In the genomic region with DNA sequence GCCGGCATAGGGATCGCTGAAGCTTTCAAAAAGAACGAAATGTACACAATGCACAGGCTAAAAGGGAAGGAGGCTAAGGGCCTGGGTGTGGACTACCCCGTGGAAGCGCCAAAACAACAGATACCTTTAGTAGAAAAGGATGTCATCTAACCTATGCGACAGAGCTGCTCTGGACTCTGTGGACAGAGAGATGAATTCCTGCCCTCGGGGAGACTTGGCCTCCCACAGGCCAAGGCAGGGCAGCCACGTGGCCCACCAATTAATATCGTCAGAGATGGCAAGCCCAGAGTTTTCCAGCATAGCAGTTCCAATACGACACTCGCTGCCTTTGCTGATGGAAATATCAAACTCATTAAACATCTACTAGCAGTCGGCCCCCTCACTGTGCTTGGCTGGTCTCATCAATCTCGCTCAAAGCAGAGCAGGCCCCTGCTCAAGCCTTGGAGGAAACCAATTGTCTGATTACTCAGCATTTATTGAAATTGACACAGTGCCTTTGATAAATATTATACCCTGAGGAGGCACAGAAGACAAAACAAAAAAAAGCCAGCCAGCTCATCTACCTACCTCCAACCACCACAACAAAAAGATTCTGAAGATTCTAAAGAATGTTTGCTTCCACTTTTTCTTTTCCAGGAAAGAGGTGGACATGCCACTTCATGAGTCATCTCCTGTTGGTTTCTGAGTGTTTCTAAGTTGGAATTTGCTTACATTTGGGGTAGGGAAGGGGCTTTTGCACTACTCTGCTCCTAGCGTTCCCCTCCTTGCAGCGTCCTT, we compare ENCODE assay signal across 21 cellular contexts.
DNase-seq lines count a peak whose midpoint lies in the region; ATAC-seq and TF ChIP-seq lines count a peak whose summit lies in the region.
"Had no signal": no experiment of that assay in that cellular context is flagged by ENCODE, and none has a peak within 500 bp of the region (broad histone marks: within the 10 kb centered on the region; RNA-seq: fewer than 3 reads in every experiment).

No MANE protein-coding gene starts in this region.

- H3K14ac ChIP-seq in H9 (ENCODE audit: insufficient read depth, low read length), result no peak overlapping the region

- no peak overlapping the region for H4K91ac ChIP-seq in H9 (ENCODE audit: insufficient read length, low read depth, low read length)

- H2BK12ac ChIP-seq in H9 (ENCODE audit: insufficient read length, low read depth, low read length), result no peak overlapping the region

- H3K23ac ChIP-seq in H9 (ENCODE audit: insufficient read length, low read depth, low read length), result no peak overlapping the region

- H2BK15ac ChIP-seq in H9 (ENCODE audit: low read depth, low read length), result no peak overlapping the region

- H3K36me3 Mint-ChIP-seq in T-helper 17 cell (ENCODE audit: low read depth) (no peaks in the 10 kb centered on the region), Calu3 (ENCODE audit: insufficient read depth, unreplicated experiment) (no peaks in the 10 kb centered on the region), H9 (ENCODE audit: insufficient read depth in 1 of 3, low read depth in 3 of 3) (0 out of 7 replicates have a peak, but pooled peaks cover 0 to 2% (median 0%) of the 10 kb centered on the region in 3 experiments)
- H3K36me3 Mint-ChIP-seq: activated naive CD4-positive, alpha-beta T cell treated with anti-CD3 and anti-CD28 coated beads, Interleukin-2, amount 50 U/mL, for 24 hours; WTC11 had no signal

- ATAC-seq in T-helper 17 cell (no peak), upper lobe of right lung (no peak)
- ATAC-seq: activated T-cell treated with anti-CD3 and anti-CD28 coated beads, Interleukin-2, amount 50 U/mL, for 4 hours; heart right ventricle; WTC11 had no signal

- no peak overlapping the region for H3K18ac ChIP-seq in H9 (ENCODE audit: insufficient read length, low read depth, low read length)

- WGBS in H9 (ENCODE audit: extremely low coverage, insufficient read length, low lambda C conversion rate), result no CpG with 5 or more reads among the region's 15 CpGs

- no peak overlapping the region for H2AFZ ChIP-seq in H9 (ENCODE audit: low read length)

- no peak for TF ChIP-seq CTCF in fibroblast of pulmonary artery (IDR thresholded peaks at IDR 0.05; ENCODE audit: low read length, missing control alignments)
- no peak for TF ChIP-seq CTCF in upper lobe of right lung (IDR thresholded peaks at IDR 0.05)
- TF ChIP-seq CTCF in Calu3 (IDR thresholded peaks at IDR 0.05; ENCODE audit: unreplicated experiment), result no peak
- no peak for TF ChIP-seq CTCF in H9 (conservative IDR thresholded peaks at IDR 0.05)

- H3K9me3 Mint-ChIP-seq in Calu3 (ENCODE audit: low read depth, unreplicated experiment), result no peaks in the 10 kb centered on the region
- no peaks in the 10 kb centered on the region for H3K9me3 Mint-ChIP-seq in H9
- H3K9me3 Mint-ChIP-seq: activated CD4-positive, alpha-beta memory T cell treated with anti-CD3 and anti-CD28 coated beads, Interleukin-2, amount 10 ng/mL, durations not matched to agents 7 days and 5 days; activated naive CD4-positive, alpha-beta T cell treated with anti-CD3 and anti-CD28 coated beads, Interleukin-2, amount 50 U/mL, for 24 hours; activated T-cell treated with anti-CD3 and anti-CD28 coated beads, Interleukin-2, amount 50 U/mL, for 4 hours; mesothelial cell of epicardium; WTC11 had no signal

- no peak overlapping the region for H3K56ac ChIP-seq in H9 (ENCODE audit: insufficient read length, low read depth, low read length)

- H3K27me3 ChIP-seq in upper lobe of right lung (no peaks in the 10 kb centered on the region), H9 (ENCODE audit: insufficient read depth, low read length) (no peaks in the 10 kb centered on the region)
- H3K27me3 ChIP-seq: BLaER1 treated with 17β-estradiol and CSF1 and Interleukin-3, amounts not matched to agents 10 nM and 100 nM; cardiac muscle cell; MG63 had no signal

- H3K23me2 ChIP-seq in H9 (ENCODE audit: insufficient read length, low read depth, low read length, poor library complexity, severe bottlenecking), result no peaks in the 10 kb centered on the region

- no peak overlapping the region for H4K8ac ChIP-seq in H9 (replicated peaks; ENCODE audit: insufficient read length, low read depth, low read length)

- no peak overlapping the region for H2BK120ac ChIP-seq in H9 (ENCODE audit: low read depth, low read length, poor library complexity, severe bottlenecking)

- no peak overlapping the region for H2BK5ac ChIP-seq in H9 (ENCODE audit: insufficient read length, low read length)

- no peaks in the 10 kb centered on the region for H4K20me1 ChIP-seq in H9 (ENCODE audit: control insufficient read depth, insufficient read depth, insufficient read length)

- H3K4ac ChIP-seq in H9 (ENCODE audit: low read depth, low read length), result no peak overlapping the region

- H3K27ac Mint-ChIP-seq in T-helper 17 cell, result peak overlapping the region; percentile 3
- no peak overlapping the region for H3K27ac Mint-ChIP-seq in Calu3 (ENCODE audit: unreplicated experiment)
- peak overlapping the region in 1 of 3 experiments; percentile 87; a peak in 1 of 7 replicates for H3K27ac Mint-ChIP-seq in H9
- H3K27ac Mint-ChIP-seq: activated CD4-positive, alpha-beta memory T cell treated with anti-CD3 and anti-CD28 coated beads, Interleukin-2, amount 10 ng/mL, durations not matched to agents 7 days and 5 days; activated naive CD4-positive, alpha-beta T cell treated with anti-CD3 and anti-CD28 coated beads, Interleukin-2, amount 50 U/mL, for 24 hours; mesothelial cell of epicardium; WTC11 had no signal

- H3K79me2 ChIP-seq in H9 (ENCODE audit: insufficient read depth, low read length), result no peaks in the 10 kb centered on the region

- no peaks in the 10 kb centered on the region for H3K4me1 ChIP-seq in upper lobe of right lung
- no peaks in the 10 kb centered on the region for H3K4me1 ChIP-seq in H9 (ENCODE audit: insufficient read depth, low read length)
- H3K4me1 ChIP-seq: heart right ventricle had no signal

- CTCF ChIA-PET in Calu3 (lab: Charles Lee), result no interaction called here

- no peak overlapping the region for H3K9ac ChIP-seq in H9 (ENCODE audit: extremely low read depth, insufficient read length, low read length)
- H3K9ac ChIP-seq: BLaER1 treated with 17β-estradiol and CSF1 and Interleukin-3, amounts not matched to agents 10 nM and 100 nM had no signal

- H3K36me3 ChIP-seq in upper lobe of right lung, result no peaks in the 10 kb centered on the region
- H3K36me3 ChIP-seq: BLaER1 treated with 17β-estradiol and CSF1 and Interleukin-3, amounts not matched to agents 10 nM and 100 nM; cardiac muscle cell; heart right ventricle; MG63 had no signal

- H4K5ac ChIP-seq in H9 (ENCODE audit: insufficient read length, low read depth, low read length), result no peak overlapping the region

- H3K4me3 Mint-ChIP-seq in T-helper 17 cell (no peak overlapping the region), Calu3 (ENCODE audit: low read depth, unreplicated experiment) (no peak overlapping the region), H9 (no peak overlapping the region)
- H3K4me3 Mint-ChIP-seq: activated CD4-positive, alpha-beta memory T cell treated with anti-CD3 and anti-CD28 coated beads, Interleukin-2, amount 10 ng/mL, durations not matched to agents 7 days and 5 days; activated naive CD4-positive, alpha-beta T cell treated with anti-CD3 and anti-CD28 coated beads, Interleukin-2, amount 50 U/mL, for 24 hours; activated T-cell treated with anti-CD3 and anti-CD28 coated beads, Interleukin-2, amount 50 U/mL, for 4 hours; mesothelial cell of epicardium; WTC11 had no signal

- no peaks in the 10 kb centered on the region for H3K4me1 Mint-ChIP-seq in T-helper 17 cell
- peaks cover 8% of the 10 kb centered on the region for H3K4me1 Mint-ChIP-seq in Calu3 (ENCODE audit: low read depth, unreplicated experiment)
- peaks cover 32 to 33% of the 10 kb centered on the region in 2 experiments for H3K4me1 Mint-ChIP-seq in H9
- H3K4me1 Mint-ChIP-seq: activated naive CD4-positive, alpha-beta T cell treated with anti-CD3 and anti-CD28 coated beads, Interleukin-2, amount 50 U/mL, for 24 hours; mesothelial cell of epicardium had no signal

- no peaks in the 10 kb centered on the region for H3K9me3 ChIP-seq in T-helper 17 cell (ENCODE audit: control insufficient read depth, low read length, poor library complexity, severe bottlenecking)
- H3K9me3 ChIP-seq in upper lobe of right lung, result no peaks in the 10 kb centered on the region
- H3K9me3 ChIP-seq in H9 (ENCODE audit: control insufficient read depth, low read depth, low read length), result no peaks in the 10 kb centered on the region
- H3K9me3 ChIP-seq: BLaER1 treated with 17β-estradiol and CSF1 and Interleukin-3, amounts not matched to agents 10 nM and 100 nM; heart right ventricle; MG63 had no signal

- H3K27me3 Mint-ChIP-seq in T-helper 17 cell (peaks cover 26% of the 10 kb centered on the region), Calu3 (ENCODE audit: unreplicated experiment) (no peaks in the 10 kb centered on the region), H9 (ENCODE audit: low read depth) (no peaks in the 10 kb centered on the region)
- H3K27me3 Mint-ChIP-seq: activated naive CD4-positive, alpha-beta T cell treated with anti-CD3 and anti-CD28 coated beads, Interleukin-2, amount 50 U/mL, for 24 hours had no signal

- no peaks in the 10 kb centered on the region for H3K79me1 ChIP-seq in H9 (ENCODE audit: insufficient read depth, low read depth, low read length, poor library complexity, severe bottlenecking)

- BruUV-seq in Calu3 (replicated peaks; lab: Mats Ljungman, UMichigan), result no TSS peak

- H2AK5ac ChIP-seq in H9 (ENCODE audit: insufficient read length, low read length), result no peak overlapping the region

- intact Hi-C loops in upper lobe of right lung (cut with DNase I), result no loop called here
- intact Hi-C loops in Calu3 (cut with micrococcal nuclease; ENCODE audit: unreplicated experiment), result no loop called here

- no peak overlapping the region for H3K4me2 ChIP-seq in H9 (ENCODE audit: insufficient read depth, insufficient read length, low read length)

- no peak overlapping the region for H3K27ac ChIP-seq in upper lobe of right lung
- no peak overlapping the region for H3K27ac ChIP-seq in H9 (ENCODE audit: insufficient read length, low read depth, low read length)
- H3K27ac ChIP-seq: BLaER1 treated with 17β-estradiol and CSF1 and Interleukin-3, amounts not matched to agents 10 nM and 100 nM; cardiac muscle cell; heart right ventricle had no signal

- no peak overlapping the region for H3K4me3 ChIP-seq in fibroblast of pulmonary artery (replicated peaks; ENCODE audit: low read depth, low read length)
- no peak overlapping the region for H3K4me3 ChIP-seq in upper lobe of right lung
- H3K4me3 ChIP-seq: BLaER1 treated with 17β-estradiol and CSF1 and Interleukin-3, amounts not matched to agents 10 nM and 100 nM; cardiac muscle cell; heart right ventricle; MG63 had no signal

- no peak overlapping the region for H2BK20ac ChIP-seq in H9 (ENCODE audit: low read depth, low read length, poor library complexity, severe bottlenecking)

- no peak overlapping the region for H3T11ph ChIP-seq in H9 (ENCODE audit: low read length)

- DNase-seq in NCI-H345 (lab: John Stamatoyannopoulos, UW) (peak; percentile 29), NCI-H345 treated with DMSO at 0.1 percent for 48 hours (lab: John Stamatoyannopoulos, UW; ENCODE audit: unreplicated experiment) (no peak), T-helper 17 cell (no peak), fibroblast of pulmonary artery (ENCODE audit: low read depth) (peak; percentile 37), upper lobe of right lung (peak; percentile 22), Calu3 (no peak), NCI-H1694 treated with DMSO at 0.1 percent for 48 hours (lab: John Stamatoyannopoulos, UW) (no peak), H9 (no peak)
- DNase-seq: activated CD4-positive, alpha-beta memory T cell treated with anti-CD3 and anti-CD28 coated beads, Interleukin-2, amount 10 ng/mL, durations not matched to agents 7 days and 5 days; activated T-cell treated with anti-CD3 and anti-CD28 coated beads, Interleukin-2, amount 50 U/mL, for 4 hours; heart right ventricle; MG63; NCI-H446 treated with DMSO at 0.1 percent for 48 hours; Right ventricle myocardium superior; stimulated activated CD4-positive, alpha-beta T cell treated with anti-CD3 and anti-CD28 coated beads, Interleukin-12 subunit alpha, Interleukin-12 subunit beta, amount 100 ng/mL, for 4 hours; T-helper 2 cell had no signal

Comparison
In these comparisons a context has a peak if more than half of its experiments do, and no peak if none do; other contexts are left out.
1. DNase-seq: peak in NCI-H345 (single experiment), fibroblast of pulmonary artery (single experiment) and upper lobe of right lung (single experiment); none in NCI-H345 treated with DMSO at 0.1 percent for 48 hours (single experiment), T-helper 17 cell (0 of 3), Calu3 (single experiment), NCI-H1694 treated with DMSO at 0.1 percent for 48 hours (single experiment) and H9 (single experiment).